ENCODE assay signal across 23 cellular contexts in genomic region chr5:102077920-102078319, GRCh38.
"Had no signal": no experiment of that assay in that cellular context is flagged by ENCODE, and none has a peak within 500 bp of the region (broad histone marks: within the 10 kb centered on the region; RNA-seq: fewer than 3 reads in every experiment).

No MANE protein-coding gene starts in this region.

- FAIRE-seq: keratinocyte had no signal

- H3K9ac ChIP-seq: parathyroid adenoma had no signal

- H3K36me3 ChIP-seq: esophagus muscularis mucosa, gastrocnemius medialis, left lung, right lobe of liver, spleen, suprapubic skin, thyroid gland, vagina had no signal

- H3K79me2 ChIP-seq: parathyroid adenoma had no signal

- H3K27ac ChIP-seq: epithelial cell of prostate, esophagus muscularis mucosa, gastrocnemius medialis, left lung, parathyroid adenoma, psoas muscle, right lobe of liver, spleen, suprapubic skin, thyroid gland, vagina had no signal

- ATAC-seq: effector memory CD8-positive, alpha-beta T cell; gastrocnemius medialis; left lung; psoas muscle; right lobe of liver; stimulated activated memory B cell treated with anti-CD40 and anti-IgM and Interleukin-4, amounts not matched to agents 10 μg/mL and 1 μg/mL and 100 μg/mL, for 72 hours had no signal

- H3K4me3 ChIP-seq: esophagus muscularis mucosa, gastrocnemius medialis, left lung, lung, psoas muscle, right lobe of liver, spleen, suprapubic skin, thyroid gland, vagina had no signal

- H3K27me3 ChIP-seq: esophagus muscularis mucosa, gastrocnemius medialis, left lung, right lobe of liver, spleen, suprapubic skin, thyroid gland, vagina had no signal

- H3K4me1 ChIP-seq: esophagus muscularis mucosa, gastrocnemius medialis, left lung, parathyroid adenoma, psoas muscle, right lobe of liver, spleen, suprapubic skin, thyroid gland, vagina had no signal

- H3K4me1 Mint-ChIP-seq: naive B cell; stimulated activated memory B cell treated with anti-CD40 and anti-IgM and Interleukin-4, amounts not matched to agents 10 μg/mL and 1 μg/mL and 100 μg/mL, for 72 hours had no signal

- H3K36me3 Mint-ChIP-seq: naive B cell; stimulated activated memory B cell treated with anti-CD40 and anti-IgM and Interleukin-4, amounts not matched to agents 10 μg/mL and 1 μg/mL and 100 μg/mL, for 72 hours; type B pancreatic cell had no signal

- H3K27ac Mint-ChIP-seq: effector memory CD8-positive, alpha-beta T cell; naive B cell; stimulated activated memory B cell treated with anti-CD40 and anti-IgM and Interleukin-4, amounts not matched to agents 10 μg/mL and 1 μg/mL and 100 μg/mL, for 72 hours; type B pancreatic cell had no signal

- H2AFZ ChIP-seq: parathyroid adenoma had no signal

- H3K9me3 ChIP-seq: esophagus muscularis mucosa, gastrocnemius medialis, psoas muscle, right lobe of liver, spleen, suprapubic skin, thyroid gland, vagina had no signal

- DNase-seq: effector memory CD8-positive, alpha-beta T cell; gastrocnemius medialis; mesendoderm; naive B cell; nucleus accumbens; psoas muscle; retina; spleen; stimulated activated CD4-positive, alpha-beta T cell treated with anti-CD3 and anti-CD28 coated beads, Interleukin-15, amount 100 ng/mL, for 24 hours; stimulated activated CD4-positive, alpha-beta T cell treated with anti-CD3 and anti-CD28 coated beads, Interleukin-1b, Interleukin-23, amount 100 ng/mL, for 48 hours; stimulated activated CD4-positive, alpha-beta T cell treated with anti-CD3 and anti-CD28 coated beads, Interleukin-4, amount 100 ng/mL, for 24 hours; thyroid gland had no signal

- H3K27me3 Mint-ChIP-seq: effector memory CD8-positive, alpha-beta T cell; naive B cell; stimulated activated memory B cell treated with anti-CD40 and anti-IgM and Interleukin-4, amounts not matched to agents 10 μg/mL and 1 μg/mL and 100 μg/mL, for 72 hours; type B pancreatic cell had no signal

- H3K4me3 Mint-ChIP-seq: effector memory CD8-positive, alpha-beta T cell; naive B cell; stimulated activated memory B cell treated with anti-CD40 and anti-IgM and Interleukin-4, amounts not matched to agents 10 μg/mL and 1 μg/mL and 100 μg/mL, for 72 hours; type B pancreatic cell had no signal
